14 cellular contexts compared by ENCODE assay signal in the genomic region with DNA sequence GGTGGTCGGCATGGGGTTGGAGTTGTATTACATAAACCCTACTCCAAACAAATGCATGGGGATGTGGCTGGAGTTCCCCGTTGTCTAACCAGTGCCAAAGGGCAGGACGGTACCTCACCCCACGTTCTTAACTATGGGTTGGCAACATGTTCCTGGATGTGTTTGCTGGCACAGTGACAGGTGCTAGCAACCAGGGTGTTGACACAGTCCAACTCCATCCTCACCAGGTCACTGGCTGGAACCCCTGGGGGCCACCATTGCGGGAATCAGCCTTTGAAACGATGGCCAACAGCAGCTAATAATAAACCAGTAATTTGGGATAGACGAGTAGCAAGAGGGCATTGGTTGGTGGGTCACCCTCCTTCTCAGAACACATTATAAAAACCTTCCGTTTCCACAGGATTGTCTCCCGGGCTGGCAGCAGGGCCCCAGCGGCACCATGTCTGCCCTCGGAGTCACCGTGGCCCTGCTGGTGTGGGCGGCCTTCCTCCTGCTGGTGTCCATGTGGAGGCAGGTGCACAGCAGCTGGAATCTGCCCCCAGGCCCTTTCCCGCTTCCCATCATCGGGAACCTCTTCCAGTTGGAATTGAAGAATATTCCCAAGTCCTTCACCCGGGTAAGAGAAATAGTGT. TPM values are rescaled to one million over a fixed set of nuclear protein-coding genes. Genes with fewer than 3 reads are reported as not detected.
DNase-seq lines count a peak whose midpoint lies in the region; ATAC-seq, FAIRE-seq and TF ChIP-seq lines count a peak whose summit lies in the region.
"Had no signal": no experiment of that assay in that cellular context is flagged by ENCODE, and none has a peak within 500 bp of the region (broad histone marks: within the 10 kb centered on the region; RNA-seq: fewer than 3 reads in every experiment).

A gene (plus strand): TSS at position 407 of the 632 bp plus-strand sequence. CDS start 33 bp downstream, at position 440.

- TF ChIP-seq CTCF in AG09309 (IDR thresholded peaks at IDR 0.05; ENCODE audit: control insufficient read depth, insufficient read depth, low read depth, low read length, missing control alignments) (no peak), HL-60 (IDR thresholded peaks at IDR 0.05; ENCODE audit: insufficient read depth, low read length) (no peak), dorsolateral prefrontal cortex (IDR thresholded peaks at IDR 0.05 in 54 of 56, conservative IDR thresholded peaks at IDR 0.05 in 2 of 56; ENCODE audit: low read depth in 1 of 56, partially characterized antibody in 56 of 56) (no peak), pancreas (IDR thresholded peaks at IDR 0.05) (no peak)

- H3K4me1 ChIP-seq in pancreas, result peaks cover 0 to 6% (median 0%) of the 10 kb centered on the region in 3 donors

- no peaks in the 10 kb centered on the region for H3K9me3 ChIP-seq in pancreas

- ATAC-seq in pancreas (no peak), HG03097 (IDR thresholded peaks at IDR 0.05; ENCODE audit: low FRiP score, unreplicated experiment) (no peak)

- intact Hi-C loops in dorsolateral prefrontal cortex (cut with DNase I) (no loop called here), pancreas (cut with DNase I) (no loop called here)

- H3K27ac ChIP-seq in HL-60 (replicated peaks) (peak within 1 kb of the TSS; percentile 81), dorsolateral prefrontal cortex (peak within 1 kb of the TSS in 43 of 59 donors; percentile 6 to 81 (median 57)), pancreas (peak within 1 kb of the TSS in 2 of 4 donors; percentile 21 to 46)
- H3K27ac ChIP-seq: hepatocyte, SK-N-MC had no signal

- peak within 1 kb of the TSS; percentile 29 for H3K4me3 ChIP-seq in AG09309 (ENCODE audit: control insufficient read depth, low read depth, low read length)
- H3K4me3 ChIP-seq in HL-60 (replicated peaks; ENCODE audit: insufficient read depth, low read length), result no peak within 1 kb of the TSS
- H3K4me3 ChIP-seq in dorsolateral prefrontal cortex, result peak within 1 kb of the TSS in 58 of 59 donors; percentile 5 to 67 (median 50)
- peak within 1 kb of the TSS; percentile 27 to 57 (median 34) for H3K4me3 ChIP-seq in pancreas
- H3K4me3 ChIP-seq: hepatocyte, SK-N-MC had no signal

- no peak for FAIRE-seq in pancreas (lab: Jason Lieb, UNC)
- FAIRE-seq: endometrium, H54 had no signal

- H3K36me3 ChIP-seq in pancreas, result no peaks in the 10 kb centered on the region

- DNase-seq in AG09309 (ENCODE audit: low read depth), result no peak
- DNase-seq in HL-60 (ENCODE audit: low read depth in 1 of 2, low spot score in 1 of 2), result no peak
- DNase-seq in dorsolateral prefrontal cortex, result no peak
- DNase-seq in pancreas, result no peak
- no peak for DNase-seq in stimulated activated naive CD4-positive, alpha-beta T cell (lab: John Stamatoyannopoulos, UW)
- no peak for DNase-seq in NCI-H524 (lab: John Stamatoyannopoulos, UW)
- DNase-seq in NCI-H510A treated with DMSO at 0.1 percent for 48 hours (lab: John Stamatoyannopoulos, UW), result no peak
- DNase-seq: mesendoderm, NCI-H2107 had no signal

- WGBS in pancreas, 2 donors, result 68 to 72% methylated on average over 16 of the region's 16 CpGs

- H3K27me3 ChIP-seq in HL-60 (ENCODE audit: insufficient read depth, poor library complexity, severe bottlenecking) (no peaks in the 10 kb centered on the region), dorsolateral prefrontal cortex (peaks cover 0 to 53% (median 26%) of the 10 kb centered on the region in 45 donors), pancreas (no peaks in the 10 kb centered on the region)
- H3K27me3 ChIP-seq: hepatocyte had no signal

RNA-seq across cellular contexts. Expression of the gene that starts here (rescaled TPM):
- total RNA-seq in dorsolateral prefrontal cortex (10 to 100 TPM in 116 of 120 experiments, 1 to 10 TPM in 4; 8.4 to 33.6 (median 17.5) TPM), pancreas (10 to 100 TPM in 1 of 6 donors, 1 to 10 TPM in 5; 4.6 to 10.1 (median 7.0) TPM)
- polyA plus RNA-seq in pancreas, result 1 to 10 TPM; 7.5 to 9.9 TPM
